ENCODE assay signal across 1 cellular context in the genomic region with DNA sequence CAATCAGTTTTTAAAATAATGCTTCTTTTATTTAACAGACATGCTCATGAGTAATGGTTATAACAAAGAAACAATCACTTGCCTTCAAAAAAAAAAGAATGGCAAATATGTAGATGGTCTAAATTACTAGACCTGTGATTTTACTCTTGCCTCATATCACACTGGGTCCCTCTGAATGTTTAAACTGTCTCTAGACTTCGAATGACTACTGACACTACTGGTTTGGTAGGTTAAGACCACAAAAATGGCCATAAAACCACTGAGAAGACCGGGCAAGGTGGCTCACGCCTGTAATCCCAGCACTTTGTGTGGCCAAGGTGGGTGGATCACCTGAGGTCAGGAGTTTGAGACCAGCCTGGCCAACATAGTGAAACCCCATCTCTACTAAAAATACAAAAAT.
TF ChIP-seq lines count a peak whose summit lies in the region.

No MANE protein-coding gene starts in this region.

TF ChIP-seq in HCT116, 20 proteins besides CTCF, POLR2A, EP300 and RAD21:
- TF ChIP-seq EZH2phosphoT487 (IDR thresholded peaks at IDR 0.05; ENCODE audit: borderline replicate concordance) = no peak
